12 cellular contexts compared by ENCODE assay signal in the genomic region with DNA sequence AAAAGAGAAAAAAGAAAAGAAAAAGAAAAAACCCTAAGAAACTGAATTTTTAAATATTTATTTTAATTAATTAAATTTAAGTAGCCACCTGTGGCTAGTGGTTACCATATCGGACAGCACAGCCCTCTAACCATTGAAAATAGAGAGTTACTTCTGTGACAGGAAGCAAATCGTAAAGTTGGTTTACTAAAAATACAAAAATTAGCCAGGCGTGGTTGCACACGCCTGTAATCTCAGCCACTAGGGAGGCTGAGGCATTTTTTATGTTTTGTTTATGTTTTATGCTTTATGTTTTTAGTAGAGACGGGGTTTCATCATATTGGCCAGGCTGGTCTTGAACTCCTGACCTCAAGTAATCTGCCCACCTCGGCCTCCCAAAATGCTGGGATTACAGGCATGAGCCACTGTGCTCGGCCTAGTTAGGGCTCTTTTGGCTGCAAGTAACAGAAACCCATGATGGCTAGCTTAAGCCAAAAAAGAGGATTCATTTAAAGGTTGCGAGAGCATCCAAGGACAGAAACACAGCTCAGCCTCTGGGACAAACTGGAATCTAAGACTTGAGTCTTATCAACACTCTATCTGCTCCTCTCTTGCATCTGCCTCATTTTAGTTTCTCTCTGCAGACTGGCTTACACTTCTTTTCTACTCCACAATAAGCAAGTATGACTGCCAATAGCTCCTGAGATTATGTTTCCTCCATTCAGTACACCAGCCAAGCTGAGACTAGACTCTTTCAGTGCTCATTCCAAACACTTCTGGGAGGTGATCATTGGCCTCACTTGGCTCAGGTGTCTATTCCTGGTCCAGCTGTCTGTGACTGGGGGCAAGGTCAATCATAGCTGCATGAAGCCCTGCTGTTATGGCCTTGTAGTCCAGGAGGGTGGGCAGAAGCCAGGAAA. TPM values are rescaled to one million over a fixed set of nuclear protein-coding genes. Genes with fewer than 3 reads are reported as not detected.
DNase-seq lines count a peak whose midpoint lies in the region; ATAC-seq, FAIRE-seq and TF ChIP-seq lines count a peak whose summit lies in the region.
"Had no signal": no experiment of that assay in that cellular context is flagged by ENCODE, and none has a peak within 500 bp of the region (broad histone marks: within the 10 kb centered on the region; RNA-seq: fewer than 3 reads in every experiment).

No MANE protein-coding gene starts in this region.

- peak overlapping the region; percentile 22 for H3K27ac ChIP-seq in hepatocyte
- no peak overlapping the region for H3K27ac ChIP-seq in lower lobe of right lung
- H3K27ac ChIP-seq: heart right ventricle had no signal

- no peak for TF ChIP-seq POLR2A in GM12891 (IDR thresholded peaks at IDR 0.05; ENCODE audit: low read depth, low read length)

- no peak overlapping the region for H2AFZ ChIP-seq in hepatocyte

- no peaks in the 10 kb centered on the region for H3K27me3 ChIP-seq in hepatocyte
- H3K27me3 ChIP-seq in lower lobe of right lung (ENCODE audit: low read depth) = no peaks in the 10 kb centered on the region
- H3K27me3 ChIP-seq: heart right ventricle had no signal

- H3K4me2 ChIP-seq in hepatocyte = no peak overlapping the region

- TF ChIP-seq CTCF in hepatocyte (IDR thresholded peaks at IDR 0.05; ENCODE audit: poor library complexity) (no peak), lower lobe of right lung (IDR thresholded peaks at IDR 0.05) (no peak)

- intact Hi-C loops in lower lobe of right lung (cut with DNase I) = no loop called here

- no peaks in the 10 kb centered on the region for H3K36me3 ChIP-seq in hepatocyte (replicated peaks; ENCODE audit: insufficient read depth, low read depth)
- H3K36me3 ChIP-seq in lower lobe of right lung = no peaks in the 10 kb centered on the region
- H3K36me3 ChIP-seq: heart right ventricle had no signal

- no peaks in the 10 kb centered on the region for H3K9me2 ChIP-seq in hepatocyte (replicated peaks; ENCODE audit: insufficient read depth)

- ATAC-seq in GM21390 (IDR thresholded peaks at IDR 0.05; ENCODE audit: unreplicated experiment) = peak; percentile 49
- ATAC-seq in HG03378 (IDR thresholded peaks at IDR 0.05; ENCODE audit: unreplicated experiment) = peak; percentile 56
- ATAC-seq in lower lobe of right lung = no peak
- ATAC-seq: heart right ventricle had no signal

- no peaks in the 10 kb centered on the region for H3K79me2 ChIP-seq in hepatocyte

- no peak for DNase-seq in GM12891 (ENCODE audit: insufficient read length, low spot score)
- no peak for DNase-seq in hepatocyte (ENCODE audit: low spot score)
- DNase-seq in putamen (ENCODE audit: low spot score) = no peak
- no peak for DNase-seq in lower lobe of right lung
- no peak for DNase-seq in activated CD4-positive, alpha-beta T cell treated with anti-CD3 and anti-CD28 coated beads for 1 hour
- no peak for DNase-seq in NOMO-1 treated with dmso at 0.1 percent for 144 hours (lab: John Stamatoyannopoulos, UW; ENCODE audit: unreplicated experiment)
- DNase-seq: activated CD4-positive, CD25-positive, alpha-beta regulatory T cell; activated effector memory CD4-positive, alpha-beta T cell treated with anti-CD3 and anti-CD28 coated beads, Interleukin-2, amount 50 U/mL, for 16 hours; heart right ventricle; NCI-H1092 treated with DMSO at 0.1 percent for 48 hours had no signal

- H3K9me3 ChIP-seq in hepatocyte (ENCODE audit: low read depth) (no peaks in the 10 kb centered on the region), lower lobe of right lung (no peaks in the 10 kb centered on the region)
- H3K9me3 ChIP-seq: heart right ventricle had no signal

- 73% methylated on average over 8 of the region's 8 CpGs for WGBS in hepatocyte (ENCODE audit: low lambda C conversion rate, missing lambda C conversion rate)

- no peaks in the 10 kb centered on the region for H4K20me1 ChIP-seq in hepatocyte (ENCODE audit: insufficient read depth, poor library complexity, severe bottlenecking)

- H3K4me1 ChIP-seq in hepatocyte (ENCODE audit: insufficient read depth) = peaks cover 20% of the 10 kb centered on the region
- H3K4me1 ChIP-seq in lower lobe of right lung = peaks cover 16% of the 10 kb centered on the region

- no peak overlapping the region for H3K4me3 ChIP-seq in hepatocyte
- H3K4me3 ChIP-seq in lower lobe of right lung = no peak overlapping the region
- H3K4me3 ChIP-seq: heart right ventricle had no signal

- peak; percentile 38 for FAIRE-seq in GM12891 (lab: Jason Lieb, UNC)

TF ChIP-seq in GM12891, 5 proteins besides CTCF, POLR2A, EP300 and RAD21:
- no peak for TF ChIP-seq SPI1 (IDR thresholded peaks at IDR 0.05; ENCODE audit: low read depth, low read length)
- peak; percentile 42 for TF ChIP-seq PAX5 (IDR thresholded peaks at IDR 0.05; ENCODE audit: insufficient read depth, low read length, severe bottlenecking)
- no peak for TF ChIP-seq POLR2AphosphoS5 (IDR thresholded peaks at IDR 0.05; ENCODE audit: low read depth, low read length)

RNA-seq across cellular contexts. Expression of gene SKIL, which starts 6.8 kb away (rescaled TPM):
- 4.0 TPM for polyA plus RNA-seq in GM12891 (2012; ENCODE audit: low read depth, missing spikeins)
- 79.3 and 87.5 TPM in 2 replicates for total RNA-seq in hepatocyte
- polyA plus RNA-seq in hepatocyte = 28.3 and 28.9 TPM in 2 replicates
- total RNA-seq in lower lobe of right lung = 86.7 TPM

Comparison
In these comparisons a context has a peak if more than half of its experiments do, and no peak if none do; other contexts are left out.
1. ATAC-seq: peak in GM21390 (single experiment) and HG03378 (single experiment); none in lower lobe of right lung (0 of 2).